ENCODE assay signal across 12 cellular contexts in genomic region chr17:29256735-29257466, GRCh38. TPM values are rescaled to one million over a fixed set of nuclear protein-coding genes. Genes with fewer than 3 reads are reported as not detected.
DNase-seq lines count a peak whose midpoint lies in the region; ATAC-seq and TF ChIP-seq lines count a peak whose summit lies in the region.
"Had no signal": no experiment of that assay in that cellular context is flagged by ENCODE, and none has a peak within 500 bp of the region (broad histone marks: within the 10 kb centered on the region; RNA-seq: fewer than 3 reads in every experiment).

No MANE protein-coding gene starts in this region.

- no peaks in the 10 kb centered on the region for H3K9me3 Mint-ChIP-seq in dendritic cell treated with granulocyte-macrophage colony-stimulating factor and Interleukin-4, amounts not matched to agents 40 ng/mL and 50 ng/mL, for 4 days
- no peaks in the 10 kb centered on the region for H3K9me3 Mint-ChIP-seq in naive thymus-derived CD8-positive, alpha-beta T cell

- peaks cover 80% of the 10 kb centered on the region for H3K36me3 Mint-ChIP-seq in dendritic cell treated with granulocyte-macrophage colony-stimulating factor and Interleukin-4, amounts not matched to agents 40 ng/mL and 50 ng/mL, for 4 days (ENCODE audit: low read depth)
- peaks cover 0 to 63% (median 3%) of the 10 kb centered on the region in 3 donors for H3K36me3 Mint-ChIP-seq in naive thymus-derived CD8-positive, alpha-beta T cell

- ATAC-seq in naive thymus-derived CD8-positive, alpha-beta T cell = no peak

- POLR2A ChIA-PET in naive thymus-derived CD8-positive, alpha-beta T cell (lab: Charles Lee) = no interaction called here

- H3K4me3 ChIP-seq in AG10803 (ENCODE audit: low read length) = peak overlapping the region; percentile 18

- no peak overlapping the region for H3K4me3 Mint-ChIP-seq in dendritic cell treated with granulocyte-macrophage colony-stimulating factor and Interleukin-4, amounts not matched to agents 40 ng/mL and 50 ng/mL, for 4 days
- no peak overlapping the region for H3K4me3 Mint-ChIP-seq in naive thymus-derived CD8-positive, alpha-beta T cell

- peaks cover 56% of the 10 kb centered on the region for H3K4me1 Mint-ChIP-seq in dendritic cell treated with granulocyte-macrophage colony-stimulating factor and Interleukin-4, amounts not matched to agents 40 ng/mL and 50 ng/mL, for 4 days (ENCODE audit: low read depth)
- peaks cover 8 to 31% (median 20%) of the 10 kb centered on the region in 4 donors for H3K4me1 Mint-ChIP-seq in naive thymus-derived CD8-positive, alpha-beta T cell

- peak overlapping the region; percentile 56 for H3K27ac Mint-ChIP-seq in dendritic cell treated with granulocyte-macrophage colony-stimulating factor and Interleukin-4, amounts not matched to agents 40 ng/mL and 50 ng/mL, for 4 days
- H3K27ac Mint-ChIP-seq in naive thymus-derived CD8-positive, alpha-beta T cell = peak overlapping the region in 8 of 10 donors; percentile 5 to 87 (median 62)
- H3K27ac Mint-ChIP-seq: progenitor cell of endocrine pancreas had no signal

- DNase-seq in AG10803 (ENCODE audit: low read depth) (peak; percentile 59), M059J (ENCODE audit: low read depth) (peak; percentile 74), NCI-H524 treated with DMSO at 0.1 percent for 48 hours (lab: John Stamatoyannopoulos, UW) (no peak), NCI-H1436 treated with DMSO at 0.1 percent for 48 hours (lab: John Stamatoyannopoulos, UW) (no peak), kidney tubule cell (ENCODE audit: low spot score) (no peak), T1000 (lab: John Stamatoyannopoulos, UW) (no peak)
- no peak for DNase-seq in naive thymus-derived CD8-positive, alpha-beta T cell
- DNase-seq: Caco-2, NCI-H1417 treated with DMSO at 0.1 percent for 48 hours had no signal

- intact Hi-C loops in dendritic cell treated with granulocyte-macrophage colony-stimulating factor and Interleukin-4, amounts not matched to agents 40 ng/mL and 50 ng/mL, for 4 days (cut with micrococcal nuclease) = no loop called here

- TF ChIP-seq CTCF in AG10803 (conservative IDR thresholded peaks at IDR 0.05; ENCODE audit: low read length) = no peak

- no peaks in the 10 kb centered on the region for H3K27me3 Mint-ChIP-seq in dendritic cell treated with granulocyte-macrophage colony-stimulating factor and Interleukin-4, amounts not matched to agents 40 ng/mL and 50 ng/mL, for 4 days
- no peaks in the 10 kb centered on the region for H3K27me3 Mint-ChIP-seq in naive thymus-derived CD8-positive, alpha-beta T cell
- H3K27me3 Mint-ChIP-seq: progenitor cell of endocrine pancreas had no signal

RNA-seq across cellular contexts. Expression of gene CRYBA1, which starts 10.2 kb away (rescaled TPM):
- not detected in 2 replicates for total RNA-seq in M059J (2014; rRNA removed; shearing (Covaris generic))
- total RNA-seq in naive thymus-derived CD8-positive, alpha-beta T cell = not detected
- polyA plus RNA-seq in naive thymus-derived CD8-positive, alpha-beta T cell = not detected
- total RNA-seq: Caco-2; progenitor cell of endocrine pancreas; T-helper 1 cell treated with Interleukin-12 subunit alpha and Interleukin-12 subunit beta and Interleukin-4 antibody, amounts not matched to agents 30 ng/mL and 1 ng/mL, for 36 hours had no signal

RNA-seq across cellular contexts. Expression of gene NUFIP2, which starts 37.0 kb away (rescaled TPM):
- 29.7 and 40.6 TPM in 2 replicates for total RNA-seq in M059J (2014; rRNA removed; shearing (Covaris generic))
- total RNA-seq in naive thymus-derived CD8-positive, alpha-beta T cell = 10 to 100 TPM; 71.3 to 89.3 TPM
- 10 to 100 TPM in 2 of 3 donors, 1 to 10 TPM in 1; 9.2 to 11.9 (median 11.5) TPM for polyA plus RNA-seq in naive thymus-derived CD8-positive, alpha-beta T cell

Comparison
In these comparisons a context has a peak if more than half of its experiments do, and no peak if none do; other contexts are left out.
1. DNase-seq: peak in AG10803 (single experiment) and M059J (single experiment); none in naive thymus-derived CD8-positive, alpha-beta T cell (0 of 10), NCI-H524 treated with DMSO at 0.1 percent for 48 hours (single experiment), NCI-H1436 treated with DMSO at 0.1 percent for 48 hours (single experiment), kidney tubule cell (single experiment) and T1000 (single experiment).